Comparison of ENCODE assay signal across 18 cellular contexts in genomic region chr21:33292724-33293123, GRCh38. TPM values are rescaled to one million over a fixed set of nuclear protein-coding genes. Genes with fewer than 3 reads are reported as not detected.
A peak's percentile ranks its signal among the peaks of the same experiment; 100 is the strongest.
DNase-seq lines count a peak whose midpoint lies in the region; ATAC-seq and TF ChIP-seq lines count a peak whose summit lies in the region.
"Had no signal": no experiment of that assay in that cellular context is flagged by ENCODE, and none has a peak within 500 bp of the region (broad histone marks: within the 10 kb centered on the region; RNA-seq: fewer than 3 reads in every experiment).

No MANE protein-coding gene starts in this region.

- peaks cover 11% of the 10 kb centered on the region for H3K4me1 Mint-ChIP-seq in T-helper 17 cell
- H3K4me1 Mint-ChIP-seq in naive thymus-derived CD8-positive, alpha-beta T cell: peaks cover 13 to 36% (median 34%) of the 10 kb centered on the region in 4 donors
- no peaks in the 10 kb centered on the region for H3K4me1 Mint-ChIP-seq in H9

- DNase-seq in Right ventricle myocardium superior (no peak), right atrium auricular region (ENCODE audit: low spot score) (no peak), T-helper 17 cell (no peak), COR-L47 (lab: John Stamatoyannopoulos, UW) (no peak), psoas muscle (no peak), H9 (no peak), NCI-H526 (lab: John Stamatoyannopoulos, UW) (no peak)
- no peak for DNase-seq in naive thymus-derived CD8-positive, alpha-beta T cell
- DNase-seq: CD4-positive, alpha-beta memory T cell; GF-D8; MG63; NCI-H1105 treated with DMSO at 0.1 percent for 48 hours; NCI-H187; NCI-H2171; NCI-H446 treated with DMSO at 0.1 percent for 48 hours; NCI-H774; SIG-M5 had no signal

- no peak overlapping the region for H3K23ac ChIP-seq in H9 (ENCODE audit: insufficient read length, low read depth, low read length)

- H3K4me3 Mint-ChIP-seq in T-helper 17 cell (no peak overlapping the region), H9 (no peak overlapping the region)
- peak overlapping the region in 2 of 10 donors; percentile 12 to 81 for H3K4me3 Mint-ChIP-seq in naive thymus-derived CD8-positive, alpha-beta T cell
- H3K4me3 Mint-ChIP-seq: CD4-positive, alpha-beta memory T cell had no signal

- H3K79me1 ChIP-seq in H9 (ENCODE audit: insufficient read depth, low read depth, low read length, poor library complexity, severe bottlenecking): no peaks in the 10 kb centered on the region

- H3K27me3 ChIP-seq in right atrium auricular region (no peaks in the 10 kb centered on the region), psoas muscle (ENCODE audit: insufficient read depth in 3 of 3, low read length in 2 of 3) (no peaks in the 10 kb centered on the region), H9 (ENCODE audit: insufficient read depth, low read length) (no peaks in the 10 kb centered on the region)
- H3K27me3 ChIP-seq: MG63 had no signal

- H3T11ph ChIP-seq in H9 (ENCODE audit: low read length): no peak overlapping the region

- no peak overlapping the region for H2AFZ ChIP-seq in H9 (ENCODE audit: low read length)

- H3K27ac ChIP-seq in right atrium auricular region (no peak overlapping the region), psoas muscle (no peak overlapping the region), H9 (ENCODE audit: insufficient read length, low read depth, low read length) (no peak overlapping the region)
- H3K27ac ChIP-seq: KMS-11 had no signal

- TF ChIP-seq CTCF in right atrium auricular region (IDR thresholded peaks at IDR 0.05): no peak
- TF ChIP-seq CTCF in psoas muscle (IDR thresholded peaks at IDR 0.05): no peak
- TF ChIP-seq CTCF in H9 (conservative IDR thresholded peaks at IDR 0.05): no peak

- intact Hi-C loops in Right ventricle myocardium superior (cut with DNase I) (no loop called here), psoas muscle (cut with DNase I) (no loop called here)

- H3K27ac Mint-ChIP-seq in T-helper 17 cell: peak overlapping the region; percentile 82
- peak overlapping the region in 7 of 10 donors; percentile 21 to 98 (median 90) for H3K27ac Mint-ChIP-seq in naive thymus-derived CD8-positive, alpha-beta T cell
- no peak overlapping the region for H3K27ac Mint-ChIP-seq in H9

- no peak overlapping the region for H2BK15ac ChIP-seq in H9 (ENCODE audit: low read depth, low read length)

- no peak overlapping the region for H3K4ac ChIP-seq in H9 (ENCODE audit: low read depth, low read length)

- H2BK20ac ChIP-seq in H9 (ENCODE audit: low read depth, low read length, poor library complexity, severe bottlenecking): no peak overlapping the region

- no peak overlapping the region for H2BK5ac ChIP-seq in H9 (ENCODE audit: insufficient read length, low read length)

- ATAC-seq in Right ventricle myocardium superior (ENCODE audit: poor library complexity): peak; percentile 22
- ATAC-seq in T-helper 17 cell: no peak
- no peak for ATAC-seq in naive thymus-derived CD8-positive, alpha-beta T cell
- ATAC-seq in psoas muscle: no peak

- H3K23me2 ChIP-seq in H9 (ENCODE audit: insufficient read length, low read depth, low read length, poor library complexity, severe bottlenecking): no peaks in the 10 kb centered on the region

- peaks cover 0 to 21% of the 10 kb centered on the region in 2 donors for H3K4me1 ChIP-seq in right atrium auricular region
- no peaks in the 10 kb centered on the region for H3K4me1 ChIP-seq in psoas muscle
- no peaks in the 10 kb centered on the region for H3K4me1 ChIP-seq in H9 (ENCODE audit: insufficient read depth, low read length)

- H3K9me3 ChIP-seq in right atrium auricular region (no peaks in the 10 kb centered on the region), T-helper 17 cell (ENCODE audit: control insufficient read depth, low read length, poor library complexity, severe bottlenecking) (no peaks in the 10 kb centered on the region), psoas muscle (no peaks in the 10 kb centered on the region), H9 (ENCODE audit: control insufficient read depth, low read depth, low read length) (no peaks in the 10 kb centered on the region)
- H3K9me3 ChIP-seq: MG63 had no signal

- H3K36me3 Mint-ChIP-seq in T-helper 17 cell (ENCODE audit: low read depth): peaks cover 12% of the 10 kb centered on the region
- H3K36me3 Mint-ChIP-seq in naive thymus-derived CD8-positive, alpha-beta T cell: peaks cover 0 to 61% (median 17%) of the 10 kb centered on the region in 3 donors
- H3K36me3 Mint-ChIP-seq in H9 (ENCODE audit: insufficient read depth in 1 of 3, low read depth in 3 of 3): no peaks in the 10 kb centered on the region

- no peak overlapping the region for H2BK120ac ChIP-seq in H9 (ENCODE audit: low read depth, low read length, poor library complexity, severe bottlenecking)

- H3K4me3 ChIP-seq in right atrium auricular region: no peak overlapping the region
- no peak overlapping the region for H3K4me3 ChIP-seq in psoas muscle
- H3K4me3 ChIP-seq: MG63 had no signal

- no peak overlapping the region for H3K56ac ChIP-seq in H9 (ENCODE audit: insufficient read length, low read depth, low read length)

- no peaks in the 10 kb centered on the region for H4K20me1 ChIP-seq in H9 (ENCODE audit: control insufficient read depth, insufficient read depth, insufficient read length)

- 78 to 81% (median 79%) methylated on average over 5 of the region's 5 CpGs for WGBS in psoas muscle, 3 donors
- no CpG with 5 or more reads among the region's 5 CpGs for WGBS in H9 (ENCODE audit: extremely low coverage, insufficient read length, low lambda C conversion rate)

- POLR2A ChIA-PET in naive thymus-derived CD8-positive, alpha-beta T cell (lab: Charles Lee): interaction anchor here (1.4 to 2.3 kb wide), 2 partner anchors 26 to 32 kb away, joined by 3 to 8 read pairs; partner anchors contain the start of genes IFNAR1 and IL10RB

- no peak overlapping the region for H4K5ac ChIP-seq in H9 (ENCODE audit: insufficient read length, low read depth, low read length)

- no peak overlapping the region for H4K8ac ChIP-seq in H9 (replicated peaks; ENCODE audit: insufficient read length, low read depth, low read length)

- no peaks in the 10 kb centered on the region for H3K79me2 ChIP-seq in H9 (ENCODE audit: insufficient read depth, low read length)

- peaks cover 17% of the 10 kb centered on the region for H3K36me3 ChIP-seq in right atrium auricular region
- peaks cover 0 to 58% of the 10 kb centered on the region in 2 donors for H3K36me3 ChIP-seq in psoas muscle (ENCODE audit: insufficient read depth in 1 of 2, low read depth in 1 of 2)

- H4K91ac ChIP-seq in H9 (ENCODE audit: insufficient read length, low read depth, low read length): no peak overlapping the region

- no peak overlapping the region for H2BK12ac ChIP-seq in H9 (ENCODE audit: insufficient read length, low read depth, low read length)

- H2AK5ac ChIP-seq in H9 (ENCODE audit: insufficient read length, low read length): no peak overlapping the region

- H3K18ac ChIP-seq in H9 (ENCODE audit: insufficient read length, low read depth, low read length): no peak overlapping the region

- no peaks in the 10 kb centered on the region for H3K27me3 Mint-ChIP-seq in T-helper 17 cell
- no peaks in the 10 kb centered on the region for H3K27me3 Mint-ChIP-seq in naive thymus-derived CD8-positive, alpha-beta T cell
- H3K27me3 Mint-ChIP-seq in H9 (ENCODE audit: low read depth): no peaks in the 10 kb centered on the region
- H3K27me3 Mint-ChIP-seq: CD4-positive, alpha-beta memory T cell had no signal

- no peak overlapping the region for H3K4me2 ChIP-seq in H9 (ENCODE audit: insufficient read depth, insufficient read length, low read length)
- H3K4me2 ChIP-seq: KMS-11 had no signal

- no peak overlapping the region for H3K9ac ChIP-seq in H9 (ENCODE audit: extremely low read depth, insufficient read length, low read length)
- H3K9ac ChIP-seq: KMS-11 had no signal

- no peak overlapping the region for H3K14ac ChIP-seq in H9 (ENCODE audit: insufficient read depth, low read length)

- H3K9me3 Mint-ChIP-seq in naive thymus-derived CD8-positive, alpha-beta T cell: no peaks in the 10 kb centered on the region
- H3K9me3 Mint-ChIP-seq in H9: no peaks in the 10 kb centered on the region

RNA-seq across cellular contexts. Expression of gene IL10RB, which starts 26.6 kb away (rescaled TPM):
- total RNA-seq in Right ventricle myocardium superior (8.8 TPM), right atrium auricular region (10 to 100 TPM; 10.2 to 21.8 TPM), T-helper 17 cell (10 to 100 TPM; 17.0 to 18.9 TPM), psoas muscle (1 to 10 TPM; 4.4 to 8.1 (median 6.6) TPM), H9 (2021) (3.1 TPM in 2 replicates)
- 10 to 100 TPM; 29.4 to 33.2 TPM for total RNA-seq in naive thymus-derived CD8-positive, alpha-beta T cell
- polyA plus RNA-seq in naive thymus-derived CD8-positive, alpha-beta T cell: 10 to 100 TPM; 44.6 to 50.6 (median 50.5) TPM
- polyA plus RNA-seq in psoas muscle: 1 to 10 TPM; 5.6 to 9.3 (median 8.5) TPM

RNA-seq across cellular contexts. Expression of gene IFNAR1, which starts 32.0 kb away (rescaled TPM):
- total RNA-seq in Right ventricle myocardium superior (27.8 TPM), right atrium auricular region (10 to 100 TPM; 20.0 to 24.6 TPM), T-helper 17 cell (10 to 100 TPM; 16.6 to 27.6 TPM), psoas muscle (10 to 100 TPM; 16.1 to 20.8 (median 18.2) TPM), H9 (2021) (14.2 and 15.8 TPM in 2 replicates)
- 10 to 100 TPM; 50.1 to 53.7 TPM for total RNA-seq in naive thymus-derived CD8-positive, alpha-beta T cell
- polyA plus RNA-seq in naive thymus-derived CD8-positive, alpha-beta T cell: 10 to 100 TPM; 48.7 to 69.0 (median 51.8) TPM
- polyA plus RNA-seq in psoas muscle: 10 to 100 TPM; 10.4 to 31.6 (median 10.9) TPM

Comparison
In these comparisons a context has a peak if more than half of its experiments do, and no peak if none do; other contexts are left out.
1. H3K27ac Mint-ChIP-seq: peak in T-helper 17 cell (single experiment) and naive thymus-derived CD8-positive, alpha-beta T cell (7 of 10); none in H9 (0 of 3).